ENCODE assay signal across 30 cellular contexts in genomic region chr15:53581513-53581912, GRCh38.
A peak's percentile ranks its signal among the peaks of the same experiment; 100 is the strongest.
DNase-seq lines count a peak whose midpoint lies in the region; ATAC-seq, FAIRE-seq and TF ChIP-seq lines count a peak whose summit lies in the region.
"Had no signal": no experiment of that assay in that cellular context is flagged by ENCODE, and none has a peak within 500 bp of the region (broad histone marks: within the 10 kb centered on the region; RNA-seq: fewer than 3 reads in every experiment).

No MANE protein-coding gene starts in this region.

- TF ChIP-seq CTCF in HepG2 (CRISPR knock-in tag; IDR thresholded peaks at IDR 0.05) (no peak), right lobe of liver (IDR thresholded peaks at IDR 0.05) (no peak), A549 (IDR thresholded peaks at IDR 0.05) (no peak)

- ATAC-seq in HepG2: no peak
- no peak for ATAC-seq in right lobe of liver
- no peak for ATAC-seq in A549
- ATAC-seq: CD8-positive, alpha-beta T cell had no signal

- no peak overlapping the region for H3K9ac ChIP-seq in HepG2 (ENCODE audit: insufficient read depth, low read depth, low read length)
- H3K9ac ChIP-seq: BLaER1; BLaER1 treated with 17β-estradiol and CSF1 and Interleukin-3, amounts not matched to agents 10 nM and 100 nM had no signal

- intact Hi-C loops in HepG2 (cut with micrococcal nuclease; ENCODE audit: unreplicated experiment) (loop anchor here (10.0 kb wide), 2 partner anchors 197 to 387 kb away; no protein-coding TSS in a partner anchor), right lobe of liver (cut with DNase I) (no loop called here)

- no peak overlapping the region for H3K4me2 ChIP-seq in HepG2 (ENCODE audit: low read depth, low read length)
- peak overlapping the region; percentile 4; the same call in 1 of the 3 replicates for H3K4me2 ChIP-seq in A549
- H3K4me2 ChIP-seq: BLaER1; BLaER1 treated with 17β-estradiol and CSF1 and Interleukin-3, amounts not matched to agents 10 nM and 100 nM had no signal

- CTCF ChIA-PET in HepG2 (lab: Yijun Ruan, JAX; ENCODE audit: low intra/inter-chr PET ratio, low total read pairs): no interaction called here
- CTCF ChIA-PET in A549 (lab: Yijun Ruan, JAX): no interaction called here

- no peak for TF ChIP-seq POLR2A in HepG2 (IDR thresholded peaks at IDR 0.05; ENCODE audit: insufficient read depth in 1 of 2, low read depth in 2 of 2, low read length in 2 of 2)
- TF ChIP-seq POLR2A in right lobe of liver (IDR thresholded peaks at IDR 0.05): no peak
- TF ChIP-seq POLR2A in A549 (IDR thresholded peaks at IDR 0.05; ENCODE audit: low read length): no peak

- H3K4me3 ChIP-seq in HepG2 (replicated peaks in 1 of 3; ENCODE audit: insufficient read depth in 1 of 3, low read depth in 2 of 3, low read length in 3 of 3) (no peak overlapping the region), right lobe of liver (no peak overlapping the region), A549 (no peak overlapping the region)
- H3K4me3 ChIP-seq: BLaER1; BLaER1 treated with 17β-estradiol and CSF1 and Interleukin-3, amounts not matched to agents 10 nM and 100 nM had no signal

- TF ChIP-seq RAD21 in HepG2 (CRISPR knock-in tag; IDR thresholded peaks at IDR 0.05) (no peak), A549 (conservative IDR thresholded peaks at IDR 0.05 in 1 of 2, IDR thresholded peaks at IDR 0.05 in 1 of 2) (no peak)

- no peaks in the 10 kb centered on the region for H3K79me2 ChIP-seq in HepG2 (ENCODE audit: insufficient read depth, low read length)

- H3K27me3 ChIP-seq in HepG2 (ENCODE audit: control insufficient read depth in 1 of 2, insufficient read depth in 2 of 2, low read length in 2 of 2) (no peaks in the 10 kb centered on the region; a peak in 1 of 5 replicates), right lobe of liver (no peaks in the 10 kb centered on the region)
- H3K27me3 ChIP-seq: BE2C; BLaER1; BLaER1 treated with 17β-estradiol and CSF1 and Interleukin-3, amounts not matched to agents 10 nM and 100 nM had no signal

- FAIRE-seq in HepG2 (lab: Jason Lieb, UNC): no peak
- FAIRE-seq in A549 (lab: Jason Lieb, UNC): peak; percentile 54
- FAIRE-seq: A204.1, D721Med had no signal

- BruUV-seq in HepG2 (replicated peaks; lab: Mats Ljungman, UMichigan): no TSS peak

- H3K36me3 ChIP-seq in HepG2 (replicated peaks in 1 of 2; ENCODE audit: control insufficient read depth in 1 of 2, insufficient read depth in 2 of 2, low read length in 2 of 2) (no peaks in the 10 kb centered on the region), right lobe of liver (no peaks in the 10 kb centered on the region)
- H3K36me3 ChIP-seq: BE2C; BLaER1; BLaER1 treated with 17β-estradiol and CSF1 and Interleukin-3, amounts not matched to agents 10 nM and 100 nM had no signal

- no peak overlapping the region for H2AFZ ChIP-seq in HepG2 (ENCODE audit: low read length)

- TF ChIP-seq EP300 in HepG2 (IDR thresholded peaks at IDR 0.05; ENCODE audit: low read depth in 2 of 2, low read length in 2 of 2) (no peak), HepG2 (CRISPR knock-in tag; IDR thresholded peaks at IDR 0.05; ENCODE audit: borderline replicate concordance) (no peak), A549 (IDR thresholded peaks at IDR 0.05) (no peak)

- DNase-seq in HepG2 (ENCODE audit: low spot score): no peak
- DNase-seq in right lobe of liver: no peak
- DNase-seq in A549 (ENCODE audit: low read depth in 1 of 2, low spot score in 1 of 2): no peak
- DNase-seq in NCI-H2081 (lab: John Stamatoyannopoulos, UW): no peak
- DNase-seq: 8988T; ACHN; AML-193; BE2C; C1 segment of cervical spinal cord; Caco-2; Calu3; CD4-positive, alpha-beta memory T cell; CD4-positive, alpha-beta T cell; CD4-positive, CD25-positive, alpha-beta regulatory T cell; CD8-positive, alpha-beta memory T cell; CD8-positive, alpha-beta T cell; COR-L47; DMS 273 treated with DMSO at 0.1 percent for 48 hours; DMS153; DMS53; DMS79; DMS79 treated with DMSO at 0.1 percent for 48 hours; DND-41; EL had no signal

- H3K9me3 ChIP-seq in HepG2 (ENCODE audit: low read length) (no peaks in the 10 kb centered on the region; the same call in 1 of the 2 replicates), right lobe of liver (no peaks in the 10 kb centered on the region), A549 (0 out of 3 replicates have a peak, but pooled peaks cover 6% of the 10 kb centered on the region)
- H3K9me3 ChIP-seq: BE2C, Caco-2 had no signal

- H3K27ac ChIP-seq in HepG2 (ENCODE audit: extremely low read length, insufficient read depth, low read length) (no peak overlapping the region), right lobe of liver (no peak overlapping the region), A549 (peak overlapping the region in 1 of 2 experiments; percentile 0; a peak in 2 of 6 replicates)
- H3K27ac ChIP-seq: 22Rv1; BLaER1; BLaER1 treated with 17β-estradiol and CSF1 and Interleukin-3, amounts not matched to agents 10 nM and 100 nM; C4-2B had no signal

- H3K4me1 ChIP-seq in HepG2 (ENCODE audit: insufficient read depth, low read length) (peaks cover 18% of the 10 kb centered on the region), right lobe of liver (peaks cover 0 to 14% (median 0%) of the 10 kb centered on the region in 4 donors), A549 (peaks cover 40% of the 10 kb centered on the region)
- H3K4me1 ChIP-seq: BE2C; BLaER1; BLaER1 treated with 17β-estradiol and CSF1 and Interleukin-3, amounts not matched to agents 10 nM and 100 nM; Caco-2 had no signal

- POLR2A ChIA-PET in HepG2 (lab: Yijun Ruan, JAX) (no interaction called here), A549 (lab: Yijun Ruan, JAX) (no interaction called here)

- 10% methylated on average over 1 of the region's 1 CpG for whole genome bisulfite sequencing in HepG2 (ENCODE audit: low lambda C conversion rate)
- WGBS in right lobe of liver (ENCODE audit: insufficient coverage, low coverage, low lambda C conversion rate, missing lambda C conversion rate): 58% methylated on average over 1 of the region's 1 CpG
- 56% methylated on average over 1 of the region's 1 CpG for WGBS in A549 (ENCODE audit: missing lambda C conversion rate)

- no peaks in the 10 kb centered on the region for H4K20me1 ChIP-seq in HepG2 (ENCODE audit: insufficient read depth, low read length)
- H4K20me1 ChIP-seq: BLaER1; BLaER1 treated with 17β-estradiol and CSF1 and Interleukin-3, amounts not matched to agents 10 nM and 100 nM had no signal

- in situ Hi-C loops in HepG2 (cut with HindIII; ENCODE audit: extremely low pct_ligation_motif_present, low pct_unique_long_range_greater_than_20kb): no loop called here

TF ChIP-seq in HepG2, 621 proteins besides CTCF, POLR2A, EP300 and RAD21:
- TF ChIP-seq CEBPB (IDR thresholded peaks at IDR 0.05; ENCODE audit: borderline replicate concordance, low read depth, low read length) (peak; percentile 53; the same call in 1 of the 2 replicates), RBM22 (optimal IDR thresholded peaks at IDR 0.05; ENCODE audit: low read length) (no peak)

TF ChIP-seq in A549, 52 proteins besides CTCF, POLR2A, EP300 and RAD21:
- TF ChIP-seq CEBPB (IDR thresholded peaks at IDR 0.05): peak; percentile 64 to 87; a peak in 3 of 4 replicates
- no peak for TF ChIP-seq RFX5 (IDR thresholded peaks at IDR 0.05)
- no peak for TF ChIP-seq NFE2L2 (conservative IDR thresholded peaks at IDR 0.05; ENCODE audit: low read length)
- TF ChIP-seq HOXA7 (CRISPR knock-in tag; IDR thresholded peaks at IDR 0.05): no peak
TF ChIP-seq in A549: peak in this region for 1.

Comparison
In these comparisons a context has a peak if more than half of its experiments do, and no peak if none do; other contexts are left out.
1. Of the 38 proteins assayed by ChIP-seq in both HepG2 and A549: peak only in HepG2: none; only in A549: none; in both: CEBPB; in neither: 37.